Comparison of ENCODE assay signal across 1 cellular context in genomic region chr1:172936088-172936487, GRCh38.
TF ChIP-seq lines count a peak whose summit lies in the region.

No MANE protein-coding gene starts in this region.

TF ChIP-seq in A549, 52 proteins besides CTCF, POLR2A, EP300 and RAD21 (continued from another document):
- TF ChIP-seq FOXS1 (CRISPR knock-in tag; IDR thresholded peaks at IDR 0.05): no peak
